In genomic region chr12:124705545-124706138, GRCh38 we compare ENCODE assay signal across 1 cellular context.
TF ChIP-seq lines count a peak whose summit lies in the region.

No MANE protein-coding gene starts in this region.

TF ChIP-seq in IMR-90, 13 proteins besides CTCF, POLR2A, EP300 and RAD21:
- TF ChIP-seq ELK1 (IDR thresholded peaks at IDR 0.05; ENCODE audit: borderline replicate concordance, low read depth, low read length): no peak
- TF ChIP-seq CEBPB (IDR thresholded peaks at IDR 0.05; ENCODE audit: low read depth, low read length): no peak
- TF ChIP-seq MAFK (IDR thresholded peaks at IDR 0.05; ENCODE audit: low read depth, low read length): no peak
- no peak for TF ChIP-seq SMC3 (IDR thresholded peaks at IDR 0.05; ENCODE audit: low read depth, low read length)
- TF ChIP-seq MXI1 (IDR thresholded peaks at IDR 0.05; ENCODE audit: borderline replicate concordance, low read depth, low read length): no peak
- no peak for TF ChIP-seq CHD1 (IDR thresholded peaks at IDR 0.05; ENCODE audit: low read depth, low read length)
